In genomic region chr7:142908290-142908689, GRCh38 we compare ENCODE assay signal across 32 cellular contexts. TPM values are rescaled to one million over a fixed set of nuclear protein-coding genes. Genes with fewer than 3 reads are reported as not detected.
"Had no signal": no experiment of that assay in that cellular context is flagged by ENCODE, and none has a peak within 500 bp of the region (broad histone marks: within the 10 kb centered on the region; RNA-seq: fewer than 3 reads in every experiment).

No MANE protein-coding gene starts in this region.

- H3K27ac ChIP-seq: brain microvascular endothelial cell, Peyer's patch, SJSA1 had no signal

- FAIRE-seq: TTC549 had no signal

- H3K36me3 ChIP-seq: brain microvascular endothelial cell, Peyer's patch, SJSA1 had no signal

- H3K27me3 ChIP-seq: brain microvascular endothelial cell, Peyer's patch, SJSA1 had no signal

- DNase-seq: activated CD4-positive, alpha-beta T cell treated with anti-CD3 and anti-CD28 coated beads for 36 hours; activated CD4-positive, alpha-beta T cell treated with anti-CD3 and anti-CD28 coated beads, Interleukin-2, amount 10 ng/mL, durations not matched to agents 7 days and 5 days; activated CD4-positive, alpha-beta T cell treated with anti-CD3 and anti-CD28 coated beads, Interleukin-2, amount 50 U/mL, for 48 hours; activated CD8-positive, alpha-beta memory T cell treated with anti-CD3 and anti-CD28 coated beads, Interleukin-2, amount 50 U/mL, for 48 hours; activated CD8-positive, alpha-beta T cell treated with anti-CD3 and anti-CD28 coated beads, Interleukin-2, amount 10 ng/mL, durations not matched to agents 7 days and 5 days; activated effector memory CD4-positive, alpha-beta T cell treated with Interleukin-2 at 50 U/mL for 16 hours; activated naive CD4-positive, alpha-beta T cell treated with anti-CD3 and anti-CD28 coated beads, Interleukin-2, amount 10 ng/mL, durations not matched to agents 7 days and 5 days; activated naive CD8-positive, alpha-beta T cell treated with anti-CD3 and anti-CD28 coated beads, Interleukin-2, amount 50 U/mL, for 24 hours; activated T-cell treated with anti-CD3 and anti-CD28 coated beads, Interleukin-2, amount 50 U/mL, for 48 hours; anterior cingulate cortex; brain microvascular endothelial cell; NCI-H1092 treated with DMSO at 0.1 percent for 48 hours; NCI-H1417; NCI-H146; NCI-H187 treated with DMSO at 0.1 percent for 48 hours; NCI-H2081 treated with DMSO at 0.1 percent for 48 hours; NCI-H345; NCI-H524 treated with DMSO at 0.1 percent for 48 hours; PC-3; Peyer's patch; RPMI8226; SHP77 treated with DMSO at 0.1 percent for 48 hours; SK-N-SH had no signal

- H3K4me1 Mint-ChIP-seq: activated CD4-positive, alpha-beta T cell treated with anti-CD3 and anti-CD28 coated beads for 36 hours; activated CD4-positive, alpha-beta T cell treated with anti-CD3 and anti-CD28 coated beads, Interleukin-2, amount 10 ng/mL, durations not matched to agents 7 days and 5 days; activated naive CD4-positive, alpha-beta T cell treated with anti-CD3 and anti-CD28 coated beads, Interleukin-2, amount 10 ng/mL, durations not matched to agents 7 days and 5 days; activated naive CD8-positive, alpha-beta T cell treated with anti-CD3 and anti-CD28 coated beads, Interleukin-2, amount 50 U/mL, for 24 hours; central memory CD8-positive, alpha-beta T cell had no signal

- H3K27ac Mint-ChIP-seq: activated CD4-positive, alpha-beta T cell treated with anti-CD3 and anti-CD28 coated beads for 36 hours; activated CD4-positive, alpha-beta T cell treated with anti-CD3 and anti-CD28 coated beads, Interleukin-2, amount 10 ng/mL, durations not matched to agents 7 days and 5 days; activated CD8-positive, alpha-beta T cell treated with anti-CD3 and anti-CD28 coated beads, Interleukin-2, amount 10 ng/mL, durations not matched to agents 7 days and 5 days; activated naive CD4-positive, alpha-beta T cell treated with anti-CD3 and anti-CD28 coated beads, Interleukin-2, amount 10 ng/mL, durations not matched to agents 7 days and 5 days; activated naive CD8-positive, alpha-beta T cell; activated naive CD8-positive, alpha-beta T cell treated with anti-CD3 and anti-CD28 coated beads, Interleukin-2, amount 50 U/mL, for 24 hours; T-helper 1 cell treated with Interleukin-12 subunit alpha and Interleukin-12 subunit beta and Interleukin-4 antibody, amounts not matched to agents 30 μg/mL and 1 μg/mL, for 36 hours; T-helper 2 cell treated with Interferon-gamma antibody and Interleukin-4, amounts not matched to agents 5 μg/mL and 100 μg/mL, for 36 hours had no signal

- H3K36me3 Mint-ChIP-seq: activated naive CD4-positive, alpha-beta T cell treated with anti-CD3 and anti-CD28 coated beads, Interleukin-2, amount 10 ng/mL, durations not matched to agents 7 days and 5 days; activated naive CD8-positive, alpha-beta T cell had no signal

- H3K9me3 ChIP-seq: SJSA1 had no signal

- H3K4me3 ChIP-seq: Peyer's patch, SJSA1 had no signal

- H3K4me3 Mint-ChIP-seq: activated CD4-positive, alpha-beta T cell treated with anti-CD3 and anti-CD28 coated beads for 36 hours; activated CD4-positive, alpha-beta T cell treated with anti-CD3 and anti-CD28 coated beads, Interleukin-2, amount 10 ng/mL, durations not matched to agents 7 days and 5 days; activated CD8-positive, alpha-beta T cell treated with anti-CD3 and anti-CD28 coated beads, Interleukin-2, amount 10 ng/mL, durations not matched to agents 7 days and 5 days; activated naive CD4-positive, alpha-beta T cell treated with anti-CD3 and anti-CD28 coated beads, Interleukin-2, amount 10 ng/mL, durations not matched to agents 7 days and 5 days; activated naive CD8-positive, alpha-beta T cell; activated naive CD8-positive, alpha-beta T cell treated with anti-CD3 and anti-CD28 coated beads, Interleukin-2, amount 50 U/mL, for 24 hours; central memory CD8-positive, alpha-beta T cell; T-helper 1 cell treated with Interleukin-12 subunit alpha and Interleukin-12 subunit beta and Interleukin-4 antibody, amounts not matched to agents 30 μg/mL and 1 μg/mL, for 36 hours; T-helper 2 cell treated with Interferon-gamma antibody and Interleukin-4, amounts not matched to agents 5 μg/mL and 100 μg/mL, for 36 hours had no signal

- ATAC-seq: activated CD4-positive, alpha-beta T cell treated with anti-CD3 and anti-CD28 coated beads for 36 hours; activated CD8-positive, alpha-beta T cell treated with anti-CD3 and anti-CD28 coated beads, Interleukin-2, amount 10 ng/mL, durations not matched to agents 7 days and 5 days; activated naive CD8-positive, alpha-beta T cell treated with anti-CD3 and anti-CD28 coated beads, Interleukin-2, amount 50 U/mL, for 24 hours; PC-3 had no signal

- H3K4me1 ChIP-seq: SJSA1 had no signal

- H3K9me3 Mint-ChIP-seq: activated CD4-positive, alpha-beta T cell treated with anti-CD3 and anti-CD28 coated beads, Interleukin-2, amount 10 ng/mL, durations not matched to agents 7 days and 5 days; activated naive CD4-positive, alpha-beta T cell treated with anti-CD3 and anti-CD28 coated beads, Interleukin-2, amount 10 ng/mL, durations not matched to agents 7 days and 5 days; activated naive CD8-positive, alpha-beta T cell treated with anti-CD3 and anti-CD28 coated beads, Interleukin-2, amount 50 U/mL, for 24 hours; central memory CD8-positive, alpha-beta T cell; T-helper 1 cell treated with Interleukin-12 subunit alpha and Interleukin-12 subunit beta and Interleukin-4 antibody, amounts not matched to agents 30 μg/mL and 1 μg/mL, for 36 hours; T-helper 2 cell treated with Interferon-gamma antibody and Interleukin-4, amounts not matched to agents 5 μg/mL and 100 μg/mL, for 36 hours had no signal

RNA-seq across cellular contexts. Expression of gene TRPV6, which starts 22.7 kb away (rescaled TPM):
- total RNA-seq: activated CD4-positive, alpha-beta T cell treated with anti-CD3 and anti-CD28 coated beads for 36 hours; activated CD8-positive, alpha-beta T cell treated with anti-CD3 and anti-CD28 coated beads, Interleukin-2, amount 10 ng/mL, durations not matched to agents 7 days and 5 days; chondrocyte; M059J; NCI-H460; SJSA1 had no signal
- polyA plus RNA-seq: SK-N-SH had no signal

RNA-seq across cellular contexts. Expression of gene TRPV5, which starts 25.3 kb away (rescaled TPM):
- total RNA-seq: activated CD4-positive, alpha-beta T cell treated with anti-CD3 and anti-CD28 coated beads for 36 hours; activated CD4-positive, alpha-beta T cell treated with anti-CD3 and anti-CD28 coated beads, Interleukin-2, amount 10 ng/mL, durations not matched to agents 7 days and 5 days; activated CD8-positive, alpha-beta T cell treated with anti-CD3 and anti-CD28 coated beads, Interleukin-2, amount 10 ng/mL, durations not matched to agents 7 days and 5 days; chondrocyte; M059J; NCI-H460; PC-3; SJSA1 had no signal
- polyA plus RNA-seq: SK-N-SH had no signal

RNA-seq across cellular contexts. Expression of gene LLCFC1, which starts 31.0 kb away (rescaled TPM):
- total RNA-seq: activated CD4-positive, alpha-beta T cell treated with anti-CD3 and anti-CD28 coated beads for 36 hours; activated CD4-positive, alpha-beta T cell treated with anti-CD3 and anti-CD28 coated beads, Interleukin-2, amount 10 ng/mL, durations not matched to agents 7 days and 5 days; activated CD8-positive, alpha-beta T cell treated with anti-CD3 and anti-CD28 coated beads, Interleukin-2, amount 10 ng/mL, durations not matched to agents 7 days and 5 days; chondrocyte; M059J; NCI-H460; PC-3; Peyer's patch; SJSA1 had no signal
- polyA plus RNA-seq: SK-N-SH had no signal

RNA-seq across cellular contexts. Expression of gene EPHB6, which starts 53.4 kb away (rescaled TPM):
- total RNA-seq: M059J, NCI-H460 had no signal

RNA-seq across cellular contexts. Expression of gene KEL, which starts 53.9 kb away (rescaled TPM):
- total RNA-seq: M059J, Peyer's patch had no signal
